In the genomic region with DNA sequence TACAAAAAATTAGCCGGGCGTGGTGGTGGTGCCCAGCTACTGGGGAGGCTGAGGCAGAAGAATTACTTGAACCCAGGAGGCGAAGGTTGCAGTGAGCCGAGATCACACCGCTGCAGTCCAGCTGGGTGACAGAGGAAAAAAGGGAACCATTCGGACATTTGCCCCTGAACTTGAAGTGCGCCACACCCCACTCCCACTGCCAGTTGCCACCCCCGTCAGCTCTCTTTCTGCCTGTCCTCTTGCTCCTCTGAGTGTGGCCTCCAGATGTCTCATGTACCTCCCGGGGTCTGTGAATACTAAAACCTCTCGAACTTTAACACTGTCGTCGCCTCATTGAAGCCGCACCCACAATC, we compare ENCODE assay signal across 16 cellular contexts. TPM values are rescaled to one million over a fixed set of nuclear protein-coding genes. Genes with fewer than 3 reads are reported as not detected.
DNase-seq lines count a peak whose midpoint lies in the region; ATAC-seq and TF ChIP-seq lines count a peak whose summit lies in the region.
"Had no signal": no experiment of that assay in that cellular context is flagged by ENCODE, and none has a peak within 500 bp of the region (broad histone marks: within the 10 kb centered on the region; RNA-seq: fewer than 3 reads in every experiment).

No MANE protein-coding gene starts in this region.

- H3K27me3 ChIP-seq in SK-N-SH (ENCODE audit: insufficient read depth) (no peaks in the 10 kb centered on the region), heart left ventricle (no peaks in the 10 kb centered on the region), parathyroid adenoma (ENCODE audit: control insufficient read depth, insufficient read depth, low read length) (no peaks in the 10 kb centered on the region), vagina (no peaks in the 10 kb centered on the region)

- peaks cover 48% of the 10 kb centered on the region for H3F3A ChIP-seq in SK-N-SH (replicated peaks; ENCODE audit: insufficient read depth)

- H3K9ac ChIP-seq in SK-N-SH: peak overlapping the region; percentile 18; the same call in 1 of the 2 replicates
- no peak overlapping the region for H3K9ac ChIP-seq in parathyroid adenoma

- no peak for TF ChIP-seq POLR2A in heart left ventricle (IDR thresholded peaks at IDR 0.05)
- no peak for TF ChIP-seq POLR2A in vagina (IDR thresholded peaks at IDR 0.05)

- H3K27ac ChIP-seq in SK-N-SH (ENCODE audit: low read depth in 2 of 2, low read length in 1 of 2): peak overlapping the region in 1 of 2 experiments; percentile 91; a peak in 3 of 4 replicates
- H3K27ac ChIP-seq in heart left ventricle: peak overlapping the region; percentile 79 to 99 (median 94)
- peak overlapping the region; percentile 98 for H3K27ac ChIP-seq in parathyroid adenoma
- peak overlapping the region; percentile 68 for H3K27ac ChIP-seq in vagina
- H3K27ac ChIP-seq: 22Rv1 had no signal

- H3K79me2 ChIP-seq in SK-N-SH (ENCODE audit: insufficient read depth) (no peaks in the 10 kb centered on the region; the same call in 1 of the 2 replicates), parathyroid adenoma (no peaks in the 10 kb centered on the region)

- WGBS in SK-N-SH (ENCODE audit: low lambda C conversion rate): 36% methylated on average over 13 of the region's 13 CpGs
- WGBS in heart left ventricle, 4 donors: 53 to 61% (median 58%) methylated on average over 12 to 13 of the region's 13 CpGs

- TF ChIP-seq CTCF in SK-N-SH (IDR thresholded peaks at IDR 0.05) (no peak), heart left ventricle (IDR thresholded peaks at IDR 0.05) (no peak), parathyroid adenoma (IDR thresholded peaks at IDR 0.05) (no peak), vagina (IDR thresholded peaks at IDR 0.05) (no peak)

- intact Hi-C loops in heart left ventricle (cut with DNase I): loop anchor here in 1 of 10 donors (10.0 kb wide), 1 partner anchor 434 kb away; a partner anchor contains a TSS
- intact Hi-C loops in vagina (cut with DNase I): no loop called here

- H3K4me1 ChIP-seq in SK-N-SH (ENCODE audit: control insufficient read depth in 1 of 2, insufficient read depth in 2 of 2, low read depth in 1 of 2, low read length in 1 of 2) (peaks cover 10 to 31% of the 10 kb centered on the region in 2 experiments; a peak in 3 of 4 replicates), heart left ventricle (peaks cover 0 to 64% (median 32%) of the 10 kb centered on the region in 12 donors), parathyroid adenoma (peaks cover 49% of the 10 kb centered on the region), vagina (peaks cover 12% of the 10 kb centered on the region)

- H3K9me3 ChIP-seq in SK-N-SH (no peaks in the 10 kb centered on the region), heart left ventricle (no peaks in the 10 kb centered on the region), parathyroid adenoma (ENCODE audit: control insufficient read depth, low read length) (no peaks in the 10 kb centered on the region), vagina (no peaks in the 10 kb centered on the region)

- no peak overlapping the region for H3K4me3 ChIP-seq in SK-N-SH (ENCODE audit: low read depth in 2 of 2, low read length in 1 of 2)
- peak overlapping the region in 5 of 12 donors; percentile 2 to 53 (median 17) for H3K4me3 ChIP-seq in heart left ventricle
- H3K4me3 ChIP-seq in parathyroid adenoma (ENCODE audit: low read depth, low read length): peak overlapping the region; percentile 40
- H3K4me3 ChIP-seq in vagina: peak overlapping the region; percentile 9 to 23

- H3K4me2 ChIP-seq in SK-N-SH (peak overlapping the region; percentile 75; the same call in 1 of the 2 replicates), parathyroid adenoma (ENCODE audit: low read length) (peak overlapping the region; percentile 58)

- H3K9me2 ChIP-seq in SK-N-SH: no peaks in the 10 kb centered on the region

- no peak for TF ChIP-seq RAD21 in SK-N-SH (IDR thresholded peaks at IDR 0.05; ENCODE audit: low read length)

- DNase-seq in SK-N-SH (no peak), heart left ventricle (peak; percentile 51 to 75 (median 67)), vagina (ENCODE audit: extremely low spot score in 2 of 2) (no peak), NCI-H774 (lab: John Stamatoyannopoulos, UW) (no peak), GM19238 (ENCODE audit: insufficient read length, low spot score) (no peak), cerebellar cortex (ENCODE audit: low spot score) (no peak)
- DNase-seq: activated CD8-positive, alpha-beta memory T cell treated with anti-CD3 and anti-CD28 coated beads, Interleukin-2, amount 10 ng/mL, durations not matched to agents 7 days and 5 days; activated naive CD8-positive, alpha-beta T cell treated with anti-CD3 and anti-CD28 coated beads, Interleukin-2, amount 10 ng/mL, durations not matched to agents 7 days and 5 days; NCI-H1105; NCI-H526 treated with DMSO at 0.1 percent for 48 hours had no signal

- POLR2A ChIA-PET in SK-N-SH (lab: Yijun Ruan, JAX): no interaction called here

- no peak for TF ChIP-seq EP300 in SK-N-SH (IDR thresholded peaks at IDR 0.05; ENCODE audit: borderline replicate concordance in 1 of 2, low read depth in 1 of 2, low read length in 1 of 2)

- ATAC-seq in SK-N-SH treated with all-trans-retinoic acid at 6 μM for 48 hours (no peak; the same call in 2 of the 3 replicates), heart left ventricle (peak; percentile 21 to 53 (median 40))
- ATAC-seq: activated CD8-positive, alpha-beta memory T cell treated with anti-CD3 and anti-CD28 coated beads, Interleukin-2, amount 10 ng/mL, durations not matched to agents 7 days and 5 days had no signal

- H2AFZ ChIP-seq in SK-N-SH (ENCODE audit: low read depth): 0 out of 2 replicates have a peak overlapping the region, but pooled peaks have one; percentile 57
- peak overlapping the region; percentile 74 for H2AFZ ChIP-seq in parathyroid adenoma

- H4K20me1 ChIP-seq in SK-N-SH (ENCODE audit: insufficient read depth): no peaks in the 10 kb centered on the region

- H3K36me3 ChIP-seq in SK-N-SH (replicated peaks in 1 of 2; ENCODE audit: control insufficient read depth in 1 of 2, insufficient read depth in 2 of 2, low read length in 1 of 2) (no peaks in the 10 kb centered on the region), heart left ventricle (no peaks in the 10 kb centered on the region), parathyroid adenoma (ENCODE audit: control insufficient read depth, insufficient read depth, low read length) (no peaks in the 10 kb centered on the region), vagina (no peaks in the 10 kb centered on the region)

- CTCF ChIA-PET in SK-N-SH (lab: Yijun Ruan, JAX): interaction anchor here (1.2 kb wide), 2 partner anchors 10 to 142 kb away, joined by 3 to 6 read pairs; no protein-coding TSS in a partner anchor

TF ChIP-seq in SK-N-SH, 30 proteins besides CTCF, POLR2A, EP300 and RAD21:
- TF ChIP-seq TAF1 (IDR thresholded peaks at IDR 0.05; ENCODE audit: borderline replicate concordance, low read depth, low read length): no peak
- TF ChIP-seq, protein P1, sequence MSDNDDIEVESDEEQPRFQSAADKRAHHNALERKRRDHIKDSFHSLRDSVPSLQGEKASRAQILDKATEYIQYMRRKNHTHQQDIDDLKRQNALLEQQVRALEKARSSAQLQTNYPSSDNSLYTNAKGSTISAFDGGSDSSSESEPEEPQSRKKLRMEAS (IDR thresholded peaks at IDR 0.05; ENCODE audit: low read depth): no peak

TF ChIP-seq in SK-N-SH treated with all-trans-retinoic acid at 6 μM for 48 hours, 23 proteins besides CTCF, POLR2A, EP300 and RAD21 (continues in another document):
- TF ChIP-seq, protein P2, sequence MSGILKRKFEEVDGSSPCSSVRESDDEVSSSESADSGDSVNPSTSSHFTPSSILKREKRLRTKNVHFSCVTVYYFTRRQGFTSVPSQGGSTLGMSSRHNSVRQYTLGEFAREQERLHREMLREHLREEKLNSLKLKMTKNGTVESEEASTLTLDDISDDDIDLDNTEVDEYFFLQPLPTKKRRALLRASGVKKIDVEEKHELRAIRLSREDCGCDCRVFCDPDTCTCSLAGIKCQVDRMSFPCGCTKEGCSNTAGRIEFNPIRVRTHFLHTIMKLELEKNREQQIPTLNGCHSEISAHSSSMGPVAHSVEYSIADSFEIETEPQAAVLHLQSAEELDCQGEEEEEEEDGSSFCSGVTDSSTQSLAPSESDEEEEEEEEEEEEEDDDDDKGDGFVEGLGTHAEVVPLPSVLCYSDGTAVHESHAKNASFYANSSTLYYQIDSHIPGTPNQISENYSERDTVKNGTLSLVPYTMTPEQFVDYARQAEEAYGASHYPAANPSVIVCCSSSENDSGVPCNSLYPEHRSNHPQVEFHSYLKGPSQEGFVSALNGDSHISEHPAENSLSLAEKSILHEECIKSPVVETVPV (CRISPR knock-in tag; IDR thresholded peaks at IDR 0.05): no peak
- TF ChIP-seq PPARA (CRISPR knock-in tag; IDR thresholded peaks at IDR 0.05; ENCODE audit: borderline replicate concordance) (no peak), ARNTL (CRISPR knock-in tag; IDR thresholded peaks at IDR 0.05; ENCODE audit: borderline replicate concordance, low read depth) (no peak), ZC3H10 (CRISPR knock-in tag; IDR thresholded peaks at IDR 0.05) (no peak)

RNA-seq across cellular contexts. Expression of a gene that starts 4.0 kb away (rescaled TPM):
- polyA plus RNA-seq in SK-N-SH (2012; rRNA removed) (0.02 and 0.05 TPM in 2 replicates), heart left ventricle (1 to 10 TPM in 1 of 2 donors, under 1 TPM in 1; 0.38 to 2.4 TPM)
- 0.08 TPM in 1 of 2 replicates, not detected in the other for polyA plus RNA-seq in SK-N-SH (2012; cell fraction: cytosol; rRNA removed)
- 0.06 TPM in 2 replicates for polyA plus RNA-seq in SK-N-SH (2012; cell fraction: nucleus; rRNA removed)
- total RNA-seq in heart left ventricle (10 to 100 TPM in 2 of 9 donors, 1 to 10 TPM in 7; 1.8 to 35.5 (median 3.1) TPM), vagina (4.2 TPM)
- total RNA-seq: activated CD8-positive, alpha-beta memory T cell treated with anti-CD3 and anti-CD28 coated beads, Interleukin-2, amount 10 ng/mL, durations not matched to agents 7 days and 5 days; dermis blood vessel endothelial cell; glomerular endothelial cell; H1 had no signal
- polyA plus RNA-seq: H1 had no signal

RNA-seq across cellular contexts. Expression of a gene that starts 38.0 kb away (rescaled TPM):
- not detected in 2 replicates for polyA plus RNA-seq in SK-N-SH (2012; rRNA removed)
- polyA plus RNA-seq in SK-N-SH (2012; cell fraction: cytosol; rRNA removed): not detected in 2 replicates
- not detected in 2 replicates for polyA plus RNA-seq in SK-N-SH (2012; cell fraction: nucleus; rRNA removed)
- 10 to 100 TPM in 1 of 9 donors, 1 to 10 TPM in 2, under 1 TPM in 5, not detected in 1; 0.24 to 11.1 (median 0.80) TPM for total RNA-seq in heart left ventricle
- 1 to 10 TPM in 1 of 2 donors, under 1 TPM in 1; 0.11 to 1.1 TPM for polyA plus RNA-seq in heart left ventricle
- not detected for total RNA-seq in vagina
- total RNA-seq: activated CD8-positive, alpha-beta memory T cell treated with anti-CD3 and anti-CD28 coated beads, Interleukin-2, amount 10 ng/mL, durations not matched to agents 7 days and 5 days; activated naive CD8-positive, alpha-beta T cell treated with anti-CD3 and anti-CD28 coated beads, Interleukin-2, amount 10 ng/mL, durations not matched to agents 7 days and 5 days; dermis blood vessel endothelial cell; glomerular endothelial cell; H1 had no signal

RNA-seq across cellular contexts. Expression of a gene that starts 47.3 kb away (rescaled TPM):
- polyA plus RNA-seq in SK-N-SH (2012; rRNA removed) (0.03 TPM in 1 of 2 replicates, not detected in the other), heart left ventricle (1 to 10 TPM in 1 of 2 donors, under 1 TPM in 1; 0.15 to 4.8 TPM)
- not detected in 2 replicates for polyA plus RNA-seq in SK-N-SH (2012; cell fraction: cytosol; rRNA removed)
- polyA plus RNA-seq in SK-N-SH (2012; cell fraction: nucleus; rRNA removed): 0.08 TPM in 1 of 2 replicates, not detected in the other
- total RNA-seq in heart left ventricle (10 to 100 TPM in 2 of 9 donors, 1 to 10 TPM in 7; 1.8 to 39.4 (median 4.7) TPM), vagina (12.8 TPM)
- total RNA-seq: activated CD8-positive, alpha-beta memory T cell treated with anti-CD3 and anti-CD28 coated beads, Interleukin-2, amount 10 ng/mL, durations not matched to agents 7 days and 5 days; activated naive CD8-positive, alpha-beta T cell treated with anti-CD3 and anti-CD28 coated beads, Interleukin-2, amount 10 ng/mL, durations not matched to agents 7 days and 5 days; dermis blood vessel endothelial cell; glomerular endothelial cell; H1 had no signal

Comparison
In these comparisons a context has a peak if more than half of its experiments do, and no peak if none do; other contexts are left out.
1. DNase-seq: peak in heart left ventricle (5 of 5); none in SK-N-SH (single experiment), vagina (0 of 2), NCI-H774 (single experiment), GM19238 (single experiment) and cerebellar cortex (single experiment).
2. H3K4me3 ChIP-seq: peak in parathyroid adenoma (single experiment) and vagina (2 of 2); none in SK-N-SH (0 of 2).